In the genomic region with DNA sequence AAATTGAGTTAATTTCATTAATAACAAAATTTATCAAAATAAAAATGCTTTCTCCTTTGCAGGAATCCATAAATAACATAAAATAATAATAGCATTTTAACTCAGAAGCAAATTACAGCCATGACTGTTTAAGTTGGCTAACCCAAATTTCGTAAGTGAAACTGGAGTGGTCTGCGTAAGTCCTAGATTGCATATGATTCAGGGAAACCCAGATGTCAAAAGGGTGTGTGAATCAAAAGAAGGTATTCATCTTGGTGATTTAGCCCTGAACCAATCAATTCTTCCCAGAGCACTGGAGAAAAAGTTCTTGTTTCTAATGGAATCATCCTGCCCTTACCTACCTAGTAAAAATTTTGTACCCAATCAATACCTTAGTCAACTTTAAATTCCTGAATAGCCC, we compare ENCODE assay signal across 1 cellular context.
TF ChIP-seq lines count a peak whose summit lies in the region.

No MANE protein-coding gene starts in this region.

TF ChIP-seq in WTC11, 78 proteins besides CTCF, POLR2A, EP300 and RAD21 (continued from another document):
- TF ChIP-seq, protein P1, sequence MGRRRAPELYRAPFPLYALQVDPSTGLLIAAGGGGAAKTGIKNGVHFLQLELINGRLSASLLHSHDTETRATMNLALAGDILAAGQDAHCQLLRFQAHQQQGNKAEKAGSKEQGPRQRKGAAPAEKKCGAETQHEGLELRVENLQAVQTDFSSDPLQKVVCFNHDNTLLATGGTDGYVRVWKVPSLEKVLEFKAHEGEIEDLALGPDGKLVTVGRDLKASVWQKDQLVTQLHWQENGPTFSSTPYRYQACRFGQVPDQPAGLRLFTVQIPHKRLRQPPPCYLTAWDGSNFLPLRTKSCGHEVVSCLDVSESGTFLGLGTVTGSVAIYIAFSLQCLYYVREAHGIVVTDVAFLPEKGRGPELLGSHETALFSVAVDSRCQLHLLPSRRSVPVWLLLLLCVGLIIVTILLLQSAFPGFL (CRISPR knock-in tag; IDR thresholded peaks at IDR 0.05; ENCODE audit: borderline replicate concordance), result no peak
- TF ChIP-seq ETV6 (CRISPR knock-in tag; IDR thresholded peaks at IDR 0.05), result no peak
- TF ChIP-seq, protein P2, sequence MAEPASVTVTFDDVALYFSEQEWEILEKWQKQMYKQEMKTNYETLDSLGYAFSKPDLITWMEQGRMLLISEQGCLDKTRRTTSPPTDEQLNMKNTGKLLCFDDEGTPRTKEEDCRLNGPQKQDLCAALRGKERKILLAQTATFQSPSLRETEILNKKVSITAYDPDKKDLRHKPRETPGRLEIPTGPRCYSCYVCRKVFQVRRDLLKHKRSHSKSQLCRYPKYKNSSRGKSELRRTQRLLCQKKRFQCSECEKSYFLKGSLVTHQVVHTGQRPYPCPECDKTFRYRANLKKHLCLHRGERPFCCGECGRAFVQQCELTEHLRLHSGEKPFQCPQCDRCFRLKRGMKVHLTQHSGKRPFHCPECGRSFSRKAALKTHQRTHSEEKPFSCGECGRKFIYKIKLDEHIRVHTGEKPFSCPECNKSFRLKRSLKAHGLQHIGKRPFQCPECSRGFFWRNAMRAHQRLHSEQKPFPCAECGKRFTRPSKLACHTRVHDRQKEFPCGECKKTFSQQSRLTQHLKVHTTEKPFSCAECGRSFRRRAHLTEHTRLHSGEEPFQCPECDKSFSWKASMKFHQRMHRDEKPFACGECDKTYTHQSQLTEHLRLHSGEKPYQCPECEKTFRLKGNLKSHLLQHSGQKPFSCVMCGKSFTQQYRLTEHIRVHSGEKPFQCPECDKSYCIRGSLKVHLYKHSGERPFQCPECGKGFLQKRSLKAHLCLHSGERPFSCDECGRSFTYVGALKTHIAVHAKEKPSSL (CRISPR knock-in tag; conservative IDR thresholded peaks at IDR 0.05), result no peak
